In genomic region chr20:63377256-63378114, GRCh38 we compare ENCODE assay signal across 1 cellular context.
TF ChIP-seq lines count a peak whose summit lies in the region.

No MANE protein-coding gene starts in this region.

TF ChIP-seq in HepG2, 621 proteins besides CTCF, POLR2A, EP300 and RAD21 (continued from another document and continues in another):
- no peak for TF ChIP-seq GLMP (CRISPR knock-in tag; IDR thresholded peaks at IDR 0.05; ENCODE audit: borderline replicate concordance)
- TF ChIP-seq HMG20A (CRISPR knock-in tag; IDR thresholded peaks at IDR 0.05; ENCODE audit: borderline replicate concordance), result no peak
- no peak for TF ChIP-seq NFYB (CRISPR knock-in tag; IDR thresholded peaks at IDR 0.05)
- no peak for TF ChIP-seq FOXK2 (IDR thresholded peaks at IDR 0.05)
- TF ChIP-seq ZNF703 (CRISPR knock-in tag; IDR thresholded peaks at IDR 0.05; ENCODE audit: borderline replicate concordance), result no peak
- TF ChIP-seq MBNL3 (CRISPR knock-in tag; conservative IDR thresholded peaks at IDR 0.05), result no peak
- no peak for TF ChIP-seq ZNF282 (IDR thresholded peaks at IDR 0.05; ENCODE audit: partially characterized antibody)
- TF ChIP-seq TCF7 (IDR thresholded peaks at IDR 0.05; ENCODE audit: low read depth), result peak; percentile 60
- TF ChIP-seq ZKSCAN8 (CRISPR knock-in tag; IDR thresholded peaks at IDR 0.05; ENCODE audit: borderline replicate concordance), result no peak
- peak; percentile 75 for TF ChIP-seq SIX1 (CRISPR knock-in tag; IDR thresholded peaks at IDR 0.05; ENCODE audit: borderline replicate concordance)
- no peak for TF ChIP-seq KLF16 (CRISPR knock-in tag; IDR thresholded peaks at IDR 0.05)
- no peak for TF ChIP-seq TERF1 (CRISPR knock-in tag; IDR thresholded peaks at IDR 0.05)
- TF ChIP-seq HOXA9 (CRISPR knock-in tag; IDR thresholded peaks at IDR 0.05; ENCODE audit: borderline replicate concordance), result no peak
- TF ChIP-seq TRIM22 (IDR thresholded peaks at IDR 0.05), result no peak
- no peak for TF ChIP-seq KAT7 (CRISPR knock-in tag; IDR thresholded peaks at IDR 0.05; ENCODE audit: borderline replicate concordance)
- no peak for TF ChIP-seq TRIM24 (CRISPR knock-in tag; IDR thresholded peaks at IDR 0.05)
- no peak for TF ChIP-seq TBL1XR1 (IDR thresholded peaks at IDR 0.05; ENCODE audit: borderline replicate concordance, low read length, partially characterized antibody)
- peak; percentile 58 for TF ChIP-seq SALL1 (CRISPR knock-in tag; IDR thresholded peaks at IDR 0.05)
- no peak for TF ChIP-seq BCL3 (CRISPR knock-in tag; IDR thresholded peaks at IDR 0.05)
- no peak for TF ChIP-seq ZNF572 (CRISPR knock-in tag; IDR thresholded peaks at IDR 0.05)
- TF ChIP-seq ZNF557 (CRISPR knock-in tag; IDR thresholded peaks at IDR 0.05), result no peak
- no peak for TF ChIP-seq NFIB (CRISPR knock-in tag; IDR thresholded peaks at IDR 0.05; ENCODE audit: borderline replicate concordance)
- TF ChIP-seq ATM (IDR thresholded peaks at IDR 0.05; ENCODE audit: borderline replicate concordance), result no peak
- 0 out of 2 replicates have a peak, but pooled peaks have one; percentile 63 for TF ChIP-seq ARNTL (CRISPR knock-in tag; IDR thresholded peaks at IDR 0.05)
- no peak for TF ChIP-seq SATB2 (CRISPR knock-in tag; IDR thresholded peaks at IDR 0.05)
- TF ChIP-seq HOXA3 (CRISPR knock-in tag; IDR thresholded peaks at IDR 0.05), result peak; percentile 45; the same call in 1 of the 2 replicates
- TF ChIP-seq ZNF7 (CRISPR knock-in tag; IDR thresholded peaks at IDR 0.05), result no peak
- no peak for TF ChIP-seq ZNF414 (CRISPR knock-in tag; IDR thresholded peaks at IDR 0.05)
- no peak for TF ChIP-seq ZNF382 (CRISPR knock-in tag; IDR thresholded peaks at IDR 0.05; ENCODE audit: borderline replicate concordance)
- peak; percentile 31; the same call in 1 of the 2 replicates for TF ChIP-seq SAP130 (CRISPR knock-in tag; IDR thresholded peaks at IDR 0.05; ENCODE audit: low read depth)
- TF ChIP-seq NRL (CRISPR knock-in tag; IDR thresholded peaks at IDR 0.05; ENCODE audit: borderline replicate concordance), result peak; percentile 5; the same call in 1 of the 2 replicates
- TF ChIP-seq ZNF883 (CRISPR knock-in tag; IDR thresholded peaks at IDR 0.05; ENCODE audit: not compliant biosample characterization), result no peak
- no peak for TF ChIP-seq REL (CRISPR knock-in tag; conservative IDR thresholded peaks at IDR 0.05)
- no peak for TF ChIP-seq ZNF331 (CRISPR knock-in tag; IDR thresholded peaks at IDR 0.05)
- TF ChIP-seq PCBP1 (IDR thresholded peaks at IDR 0.05; ENCODE audit: borderline replicate concordance, low read depth, low read length), result no peak
- no peak; the same call in 1 of the 2 replicates for TF ChIP-seq HIC2 (CRISPR knock-in tag; IDR thresholded peaks at IDR 0.05; ENCODE audit: low read depth)
- TF ChIP-seq ZFYVE20 (CRISPR knock-in tag; IDR thresholded peaks at IDR 0.05; ENCODE audit: borderline replicate concordance, low read depth), result no peak; the same call in 1 of the 2 replicates
- no peak for TF ChIP-seq KDM6A (CRISPR knock-in tag; IDR thresholded peaks at IDR 0.05; ENCODE audit: low read depth)
- TF ChIP-seq GATA4 (IDR thresholded peaks at IDR 0.05; ENCODE audit: borderline replicate concordance, low read depth), result no peak
- no peak for TF ChIP-seq RCOR2 (CRISPR knock-in tag; IDR thresholded peaks at IDR 0.05)
- no peak for TF ChIP-seq AHR (CRISPR knock-in tag; IDR thresholded peaks at IDR 0.05)
- TF ChIP-seq HNRNPUL1 (IDR thresholded peaks at IDR 0.05; ENCODE audit: low read depth, low read length), result no peak
- no peak for TF ChIP-seq PLSCR1 (CRISPR knock-in tag; IDR thresholded peaks at IDR 0.05; ENCODE audit: borderline replicate concordance)
- no peak for TF ChIP-seq PAWR (CRISPR knock-in tag; IDR thresholded peaks at IDR 0.05; ENCODE audit: borderline replicate concordance)
- no peak for TF ChIP-seq HBP1 (CRISPR knock-in tag; IDR thresholded peaks at IDR 0.05; ENCODE audit: low read depth)
- 0 out of 2 replicates have a peak, but pooled peaks have one; percentile 31 for TF ChIP-seq ZMYM4 (CRISPR knock-in tag; IDR thresholded peaks at IDR 0.05)
- no peak for TF ChIP-seq SP5 (CRISPR knock-in tag; IDR thresholded peaks at IDR 0.05; ENCODE audit: borderline replicate concordance, low read depth)
- TF ChIP-seq SMYD3 (CRISPR knock-in tag; IDR thresholded peaks at IDR 0.05), result no peak
- peak; percentile 87; the same call in 1 of the 2 replicates for TF ChIP-seq TOPORS (CRISPR knock-in tag; IDR thresholded peaks at IDR 0.05)
- no peak for TF ChIP-seq MXI1 (IDR thresholded peaks at IDR 0.05; ENCODE audit: borderline replicate concordance, low read depth, low read length)
- TF ChIP-seq ZNF768 (CRISPR knock-in tag; IDR thresholded peaks at IDR 0.05), result no peak
- no peak for TF ChIP-seq ZBTB2 (CRISPR knock-in tag; IDR thresholded peaks at IDR 0.05; ENCODE audit: low read depth)
- TF ChIP-seq ZNF552 (CRISPR knock-in tag; IDR thresholded peaks at IDR 0.05; ENCODE audit: borderline replicate concordance), result no peak
- TF ChIP-seq DPF2 (CRISPR knock-in tag; IDR thresholded peaks at IDR 0.05; ENCODE audit: borderline replicate concordance, low read depth), result no peak
- TF ChIP-seq IRX3 (CRISPR knock-in tag; IDR thresholded peaks at IDR 0.05; ENCODE audit: borderline replicate concordance, low read depth), result no peak
- no peak for TF ChIP-seq GPN1 (CRISPR knock-in tag; IDR thresholded peaks at IDR 0.05; ENCODE audit: borderline replicate concordance)
- TF ChIP-seq ZNF124 (CRISPR knock-in tag; IDR thresholded peaks at IDR 0.05), result no peak
- no peak for TF ChIP-seq ATF6 (CRISPR knock-in tag; conservative IDR thresholded peaks at IDR 0.05)
- no peak for TF ChIP-seq IRF1 (CRISPR knock-in tag; IDR thresholded peaks at IDR 0.05; ENCODE audit: low read depth)
